Comparison of ENCODE assay signal across 8 cellular contexts in genomic region chr6:31068738-31069340, GRCh38. TPM values are rescaled to one million over a fixed set of nuclear protein-coding genes. Genes with fewer than 3 reads are reported as not detected.
DNase-seq lines count a peak whose midpoint lies in the region; ATAC-seq and TF ChIP-seq lines count a peak whose summit lies in the region.

No MANE protein-coding gene starts in this region.

- H3K4me3 ChIP-seq in GM06990 (replicated peaks; ENCODE audit: low read depth, low read length): no peak overlapping the region
- H3K4me3 ChIP-seq in Loucy (ENCODE audit: low read length, poor library complexity, severe bottlenecking): no peak overlapping the region
- no peak overlapping the region for H3K4me3 ChIP-seq in SK-N-MC
- H3K4me3 ChIP-seq in parathyroid adenoma (ENCODE audit: low read depth, low read length): no peak overlapping the region

- no peak overlapping the region for H3K4me3 Mint-ChIP-seq in type B pancreatic cell

- H3K27ac Mint-ChIP-seq in type B pancreatic cell: peak overlapping the region; percentile 46

- H3K36me3 ChIP-seq in GM06990 (ENCODE audit: control insufficient read depth, insufficient read depth, low read length) (no peaks in the 10 kb centered on the region), Loucy (ENCODE audit: insufficient read depth, low read length) (no peaks in the 10 kb centered on the region), SK-N-MC (ENCODE audit: insufficient read depth, low read length) (no peaks in the 10 kb centered on the region), parathyroid adenoma (ENCODE audit: control insufficient read depth, insufficient read depth, low read length) (no peaks in the 10 kb centered on the region)

- peaks cover 5% of the 10 kb centered on the region for H3K9me3 Mint-ChIP-seq in type B pancreatic cell

- no peaks in the 10 kb centered on the region for H3K36me3 Mint-ChIP-seq in type B pancreatic cell

- no peaks in the 10 kb centered on the region for H3K27me3 Mint-ChIP-seq in type B pancreatic cell

- H3K9me2 ChIP-seq in Loucy (replicated peaks; ENCODE audit: low read depth, low read length): no peaks in the 10 kb centered on the region

- H3K27me3 ChIP-seq in GM06990 (replicated peaks; ENCODE audit: control insufficient read depth, insufficient read depth, low read length): no peaks in the 10 kb centered on the region
- no peaks in the 10 kb centered on the region for H3K27me3 ChIP-seq in Loucy (ENCODE audit: insufficient read depth, low read length, poor library complexity, severe bottlenecking)
- no peaks in the 10 kb centered on the region for H3K27me3 ChIP-seq in parathyroid adenoma (ENCODE audit: control insufficient read depth, insufficient read depth, low read length)

- DNase-seq in GM06990 (ENCODE audit: extremely low read depth, insufficient read length): peak; percentile 59
- DNase-seq in SK-N-MC (ENCODE audit: low read depth, low spot score): peak; percentile 62
- DNase-seq in activated naive CD4-positive, alpha-beta T cell (lab: John Stamatoyannopoulos, UW): peak; percentile 26 to 53 (median 39)
- DNase-seq in glomerular endothelial cell (ENCODE audit: extremely low read depth, low read depth, low spot score): peak; percentile 48
- DNase-seq in type B pancreatic cell (ENCODE audit: extremely low spot score, unreplicated experiment): peak; percentile 80

- H3K4me1 ChIP-seq in Loucy (ENCODE audit: insufficient read depth, low read length, poor library complexity, severe bottlenecking): no peaks in the 10 kb centered on the region
- peaks cover 8% of the 10 kb centered on the region for H3K4me1 ChIP-seq in parathyroid adenoma

- no peak overlapping the region for H3K27ac ChIP-seq in SK-N-MC
- H3K27ac ChIP-seq in parathyroid adenoma: no peak overlapping the region

- H3K79me2 ChIP-seq in Loucy (ENCODE audit: insufficient read depth, low read length): no peaks in the 10 kb centered on the region
- H3K79me2 ChIP-seq in parathyroid adenoma: no peaks in the 10 kb centered on the region

- peaks cover 27% of the 10 kb centered on the region for H3K4me1 Mint-ChIP-seq in type B pancreatic cell (ENCODE audit: unreplicated experiment)

- H3K9ac ChIP-seq in Loucy (ENCODE audit: low read depth, low read length, poor library complexity, severe bottlenecking) (no peak overlapping the region), SK-N-MC (ENCODE audit: insufficient read length) (no peak overlapping the region), parathyroid adenoma (no peak overlapping the region)

- no peak for ATAC-seq in GM18858 (IDR thresholded peaks at IDR 0.05; ENCODE audit: unreplicated experiment)

- no peaks in the 10 kb centered on the region for H4K20me1 ChIP-seq in Loucy (ENCODE audit: insufficient read depth, low read length, poor library complexity, severe bottlenecking)

- H3K9me3 ChIP-seq in Loucy (ENCODE audit: insufficient read depth, low read depth, low read length) (no peaks in the 10 kb centered on the region), SK-N-MC (ENCODE audit: low read depth, low read length) (no peaks in the 10 kb centered on the region), parathyroid adenoma (ENCODE audit: control insufficient read depth, low read length) (no peaks in the 10 kb centered on the region)

- H3K4me2 ChIP-seq in Loucy (ENCODE audit: low read depth, low read length, poor library complexity, severe bottlenecking) (no peak overlapping the region), parathyroid adenoma (ENCODE audit: low read length) (no peak overlapping the region)

- no peaks in the 10 kb centered on the region for H3F3A ChIP-seq in Loucy (ENCODE audit: low read depth)

- peak; percentile 96 for TF ChIP-seq CTCF in GM06990 (IDR thresholded peaks at IDR 0.05; ENCODE audit: insufficient read depth, low read length, poor library complexity, severe bottlenecking)
- TF ChIP-seq CTCF in Loucy (conservative IDR thresholded peaks at IDR 0.05; ENCODE audit: low read length): peak; percentile 94
- TF ChIP-seq CTCF in parathyroid adenoma (IDR thresholded peaks at IDR 0.05): peak; percentile 81
- peak; percentile 94 for TF ChIP-seq CTCF in type B pancreatic cell (conservative IDR thresholded peaks at IDR 0.05)

- H2AFZ ChIP-seq in Loucy (ENCODE audit: low read length): no peak overlapping the region
- H2AFZ ChIP-seq in parathyroid adenoma: no peak overlapping the region

RNA-seq across cellular contexts. Expression of gene C6orf15, which starts 43.5 kb away (rescaled TPM):
- total RNA-seq in glomerular endothelial cell (not detected in 2 replicates), type B pancreatic cell (ENCODE audit: low replicate concordance) (not detected in 2 replicates)

RNA-seq across cellular contexts. Expression of gene PSORS1C1, which starts 45.8 kb away (rescaled TPM):
- total RNA-seq in glomerular endothelial cell (1.6 and 1.8 TPM in 2 replicates), type B pancreatic cell (ENCODE audit: low replicate concordance) (not detected in 2 replicates)

RNA-seq across cellular contexts. Expression of gene CDSN, which starts 51.4 kb away (rescaled TPM):
- not detected in 2 replicates for total RNA-seq in glomerular endothelial cell
- total RNA-seq in type B pancreatic cell (ENCODE audit: low replicate concordance): not detected in 2 replicates

RNA-seq across cellular contexts. Expression of gene MUC22, which starts 58.6 kb away (rescaled TPM):
- total RNA-seq in glomerular endothelial cell (not detected in 2 replicates), type B pancreatic cell (ENCODE audit: low replicate concordance) (1.6 and 4.9 TPM in 2 replicates)
